ENCODE assay signal across 35 cellular contexts in the genomic region with DNA sequence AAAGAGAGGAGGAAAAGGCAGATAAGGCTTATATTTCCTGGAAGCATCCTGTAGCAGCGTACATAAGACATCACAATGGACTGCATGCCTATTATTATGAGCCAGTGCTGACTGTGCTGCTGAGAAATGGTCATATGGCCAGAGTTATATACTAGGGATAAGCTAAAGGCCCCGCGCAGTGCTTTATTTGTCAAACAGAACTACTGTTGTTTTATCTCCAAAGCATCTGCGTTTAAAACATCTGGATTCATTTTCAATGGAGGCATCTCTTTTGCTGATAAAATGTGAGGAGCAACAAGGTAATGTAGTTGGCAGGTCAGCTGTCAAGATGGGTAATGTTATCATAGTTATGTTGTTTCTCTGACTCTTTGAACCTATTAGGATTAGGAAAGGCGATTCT. TPM values are rescaled to one million over a fixed set of nuclear protein-coding genes. Genes with fewer than 3 reads are reported as not detected.
"Had no signal": no experiment of that assay in that cellular context is flagged by ENCODE, and none has a peak within 500 bp of the region (broad histone marks: within the 10 kb centered on the region; RNA-seq: fewer than 3 reads in every experiment).

No MANE protein-coding gene starts in this region.

- DNase-seq: Karpas-422, KBM-7, MG63, NCI-H1048, NCI-H1092 treated with DMSO at 0.1 percent for 48 hours, NCI-H1105 treated with DMSO at 0.1 percent for 48 hours, NCI-H1436, NCI-H146, NCI-H1694, NCI-H187, NCI-H1930, NCI-H2029 treated with DMSO at 0.1 percent for 48 hours, NCI-H2081 treated with DMSO at 0.1 percent for 48 hours, NCI-H2107, NCI-H2171, NCI-H226, NCI-H446 treated with DMSO at 0.1 percent for 48 hours, NCI-H510A, NCI-H524, NCI-H69, NCI-H748 treated with DMSO at 0.1 percent for 48 hours, NCI-H82, PC-9, SHP77, SIG-M5, SJCRH30, SW 1271 had no signal

- H3K27me3 ChIP-seq: MG63, SJCRH30 had no signal

- H3K4me2 ChIP-seq: KMS-11, PC-9 had no signal

- H3K9ac ChIP-seq: KMS-11 had no signal

- H3K4me1 ChIP-seq: SJCRH30 had no signal

- ATAC-seq: Panc1, Right ventricle myocardium inferior had no signal

- H2AFZ ChIP-seq: PC-9 had no signal

- H3K36me3 ChIP-seq: MG63, SJCRH30 had no signal

- H3K27ac ChIP-seq: KMS-11, PC-9, RWPE1, SJCRH30 had no signal

- H3K4me3 ChIP-seq: MG63, PC-9, SJCRH30 had no signal

- H3K9me3 ChIP-seq: MG63, SJCRH30 had no signal

RNA-seq across cellular contexts. Expression of gene LMNTD1, which starts 28.0 kb away (rescaled TPM):
- total RNA-seq: LHCN-M2, OCI-LY7, PC-9, Right ventricle myocardium inferior, RPMI7951, SJCRH30, SK-MEL-5 had no signal
